In the genomic region with DNA sequence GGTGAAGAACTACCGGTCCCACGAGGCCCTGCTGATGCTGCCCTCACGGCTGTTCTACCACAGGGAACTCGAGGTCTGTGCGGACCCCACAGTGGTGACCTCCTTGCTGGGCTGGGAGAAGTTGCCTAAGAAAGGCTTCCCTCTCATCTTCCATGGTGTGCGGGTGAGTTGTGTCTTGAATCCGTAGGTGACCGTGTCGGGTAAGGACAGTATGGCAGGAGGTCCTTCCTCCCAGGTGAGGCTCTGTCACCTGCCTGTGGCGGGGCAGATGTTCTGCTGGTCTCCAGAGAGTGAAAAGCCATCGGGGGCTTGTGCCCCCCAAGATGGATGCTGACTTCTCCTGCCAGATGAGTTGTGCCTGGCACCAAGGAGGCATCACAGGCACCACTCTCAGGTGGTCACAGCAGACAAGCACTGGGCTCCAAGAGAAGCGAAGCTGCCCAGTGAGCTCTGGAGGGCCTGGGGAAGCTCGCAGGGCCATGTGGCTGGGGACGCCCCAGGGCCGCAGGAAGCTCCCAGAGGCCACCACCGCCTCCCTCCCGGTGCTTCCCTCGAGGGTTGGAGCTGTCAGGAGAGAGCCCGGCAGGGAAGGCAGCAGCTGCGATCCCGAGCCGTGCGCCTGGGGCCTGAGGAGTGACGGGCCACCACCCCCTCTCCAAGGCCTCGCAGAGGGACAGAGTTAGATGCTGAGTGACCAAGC, we compare ENCODE assay signal across 1 cellular context.
A peak's percentile ranks its signal among the peaks of the same experiment; 100 is the strongest.
TF ChIP-seq lines count a peak whose summit lies in the region.

No MANE protein-coding gene starts in this region.

TF ChIP-seq in K562, 482 proteins besides CTCF, POLR2A, EP300 and RAD21:
- no peak for TF ChIP-seq RBM17 (IDR thresholded peaks at IDR 0.05; ENCODE audit: borderline replicate concordance, low read depth, low read length)
- TF ChIP-seq C11orf30 (IDR thresholded peaks at IDR 0.05; ENCODE audit: low read depth): peak; percentile 5; the same call in 1 of the 2 replicates
